8 cellular contexts compared by ENCODE assay signal in the genomic region with DNA sequence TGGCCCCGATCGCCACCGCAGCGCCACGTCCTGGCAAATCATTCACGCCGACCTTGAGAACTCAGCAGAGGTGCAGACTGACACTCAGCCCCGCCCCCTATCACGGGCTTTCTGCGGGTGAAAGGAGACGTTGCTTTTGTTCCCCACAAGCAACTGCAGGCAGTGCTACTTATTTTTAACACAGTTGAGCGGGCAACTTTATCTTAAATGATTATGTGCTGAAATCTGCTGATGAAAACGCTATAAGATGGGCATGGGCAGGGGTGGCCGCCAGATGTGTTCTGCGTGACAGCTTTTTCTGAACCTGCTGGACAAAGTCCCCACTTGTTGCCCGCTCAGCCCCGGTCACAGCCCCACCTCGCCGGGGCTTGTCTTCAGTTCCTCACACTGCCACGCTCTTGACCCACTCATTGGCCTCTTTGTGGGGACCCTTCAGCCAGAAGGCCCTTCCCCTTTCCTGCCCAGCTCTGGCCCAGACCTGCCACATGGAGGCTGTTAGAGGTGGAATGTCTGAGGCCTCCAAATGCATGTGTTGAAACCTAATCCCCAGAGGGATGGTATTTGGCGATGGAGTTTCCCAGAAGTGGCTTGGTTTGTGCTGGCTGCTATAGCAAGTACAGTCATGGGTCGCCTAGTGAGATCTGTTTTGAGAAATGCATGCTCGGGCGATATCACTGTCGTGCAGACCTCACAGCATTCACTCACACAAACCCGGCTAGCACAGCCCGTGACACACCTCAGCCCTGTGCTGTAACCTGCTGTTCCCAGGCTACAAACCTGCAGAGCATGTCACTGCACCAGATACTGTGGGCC. TPM values are rescaled to one million over a fixed set of nuclear protein-coding genes. Genes with fewer than 3 reads are reported as not detected.
DNase-seq lines count a peak whose midpoint lies in the region; ATAC-seq and TF ChIP-seq lines count a peak whose summit lies in the region.

No MANE protein-coding gene starts in this region.

- DNase-seq in GM23338 (ENCODE audit: low spot score): peak; percentile 67
- DNase-seq in WTC11 (ENCODE audit: low spot score): peak; percentile 58
- peak; percentile 79 for DNase-seq in Right ventricle myocardium superior
- no peak for DNase-seq in sciatic nerve (ENCODE audit: low spot score)
- no peak for DNase-seq in NCI-H1694 (lab: John Stamatoyannopoulos, UW)
- DNase-seq in AG08396 (ENCODE audit: low spot score): no peak
- no peak for DNase-seq in NCI-H1092 (lab: John Stamatoyannopoulos, UW)
- no peak for DNase-seq in 8988T

- peak; percentile 68 for ATAC-seq in GM23338
- ATAC-seq in WTC11: peak; percentile 70
- peak; percentile 88 for ATAC-seq in Right ventricle myocardium superior (ENCODE audit: poor library complexity)
- peak; percentile 82 for ATAC-seq in sciatic nerve

- H3K4me1 ChIP-seq in GM23338 (ENCODE audit: insufficient read depth): peaks cover 4% of the 10 kb centered on the region

- H3K4me2 ChIP-seq in GM23338: peak overlapping the region; percentile 38; the same call in 1 of the 2 replicates

- TF ChIP-seq CTCF in GM23338 (conservative IDR thresholded peaks at IDR 0.05; ENCODE audit: low read depth in 2 of 2) (0 out of 4 replicates have a peak, but pooled peaks of 1 of the 2 experiments have one; percentile 10), WTC11 (IDR thresholded peaks at IDR 0.05) (no peak)

- no peak overlapping the region; the same call in 2 of the 3 replicates for H3K4me3 Mint-ChIP-seq in GM23338
- no peak overlapping the region for H3K4me3 Mint-ChIP-seq in WTC11

- peak overlapping the region; percentile 12 for H2AFZ ChIP-seq in GM23338

- H3K27ac Mint-ChIP-seq in GM23338 (no peak overlapping the region), WTC11 (peak overlapping the region; percentile 57)

- H3K27ac ChIP-seq in GM23338 (ENCODE audit: low read depth): 0 out of 2 replicates have a peak overlapping the region, but pooled peaks have one; percentile 34

- H3K4me1 Mint-ChIP-seq in GM23338: peaks cover 12% of the 10 kb centered on the region
- H3K4me1 Mint-ChIP-seq in WTC11: peaks cover 11% of the 10 kb centered on the region

- H3K79me2 ChIP-seq in GM23338 (replicated peaks; ENCODE audit: insufficient read depth): no peaks in the 10 kb centered on the region

- no peaks in the 10 kb centered on the region for H3K36me3 ChIP-seq in GM23338 (ENCODE audit: insufficient read depth)

- peaks cover 2% of the 10 kb centered on the region; the same call in 1 of the 2 replicates for H3F3A ChIP-seq in GM23338 (replicated peaks; ENCODE audit: low read depth)

- H3K27me3 Mint-ChIP-seq in GM23338 (ENCODE audit: insufficient read depth, low read depth, poor library complexity): peaks cover 3% of the 10 kb centered on the region
- no peaks in the 10 kb centered on the region for H3K27me3 Mint-ChIP-seq in WTC11 (ENCODE audit: low read depth)

- no peak overlapping the region for H3K4me3 ChIP-seq in GM23338

- no peaks in the 10 kb centered on the region for H4K20me1 ChIP-seq in GM23338 (replicated peaks; ENCODE audit: insufficient read depth)

- H3K36me3 Mint-ChIP-seq in GM23338 (ENCODE audit: low read depth) (no peaks in the 10 kb centered on the region), WTC11 (no peaks in the 10 kb centered on the region)

- CTCF ChIA-PET in WTC11 (lab: Charles Lee): interaction anchor here (0.6 to 3.2 kb wide), 3 partner anchors 10 to 217 kb away, joined by 3 to 20 read pairs (median 3); no protein-coding TSS in a partner anchor

- H3K9me3 Mint-ChIP-seq in GM23338 (no peaks in the 10 kb centered on the region), WTC11 (no peaks in the 10 kb centered on the region)

- no peaks in the 10 kb centered on the region for H3K9me2 ChIP-seq in GM23338 (ENCODE audit: insufficient read depth)

- H3K27me3 ChIP-seq in GM23338 (ENCODE audit: insufficient read depth): no peaks in the 10 kb centered on the region

- POLR2A ChIA-PET in WTC11 (lab: Charles Lee): no interaction called here

- intact Hi-C loops in Right ventricle myocardium superior (cut with DNase I) (no loop called here), sciatic nerve (cut with DNase I) (no loop called here)

TF ChIP-seq in GM23338, 12 proteins besides CTCF, POLR2A, EP300 and RAD21 (continues in another document):
- TF ChIP-seq NANOG (IDR thresholded peaks at IDR 0.05; ENCODE audit: borderline replicate concordance) (no peak), ZNF331 (CRISPR knock-in tag; IDR thresholded peaks at IDR 0.05; ENCODE audit: low read depth) (no peak), STAT1 (IDR thresholded peaks at IDR 0.05; ENCODE audit: unreplicated experiment) (no peak), ZNF114 (CRISPR knock-in tag; IDR thresholded peaks at IDR 0.05) (no peak)

TF ChIP-seq in WTC11, 78 proteins besides CTCF, POLR2A, EP300 and RAD21:
- TF ChIP-seq, protein P1, sequence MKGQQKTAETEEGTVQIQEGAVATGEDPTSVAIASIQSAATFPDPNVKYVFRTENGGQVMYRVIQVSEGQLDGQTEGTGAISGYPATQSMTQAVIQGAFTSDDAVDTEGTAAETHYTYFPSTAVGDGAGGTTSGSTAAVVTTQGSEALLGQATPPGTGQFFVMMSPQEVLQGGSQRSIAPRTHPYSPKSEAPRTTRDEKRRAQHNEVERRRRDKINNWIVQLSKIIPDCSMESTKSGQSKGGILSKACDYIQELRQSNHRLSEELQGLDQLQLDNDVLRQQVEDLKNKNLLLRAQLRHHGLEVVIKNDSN (CRISPR knock-in tag; IDR thresholded peaks at IDR 0.05): no peak
- TF ChIP-seq ZNF423 (CRISPR knock-in tag; IDR thresholded peaks at IDR 0.05): no peak
TF ChIP-seq in WTC11: peak in this region for 0.

RNA-seq across cellular contexts. Expression of a gene that starts 15.7 kb away (rescaled TPM):
- total RNA-seq in GM23338 (2014; rRNA removed; shearing (Covaris generic)): 56.7 and 66.3 TPM in 2 replicates
- 48.6 and 53.2 TPM in 2 replicates for polyA plus RNA-seq in GM23338 (2016; fragmentation: Nextera tagmentation; extraction: Ambion mirVana)
- total RNA-seq in WTC11 (2021): 116 to 123 TPM (median 120 TPM) in 3 replicates
- 93.8 TPM for total RNA-seq in Right ventricle myocardium superior
- total RNA-seq in sciatic nerve: 111 TPM

RNA-seq across cellular contexts. Expression of a gene that starts 43.9 kb away (rescaled TPM):
- total RNA-seq in GM23338 (2014; rRNA removed; shearing (Covaris generic)): 91.7 and 95.7 TPM in 2 replicates
- 54.0 and 54.8 TPM in 2 replicates for polyA plus RNA-seq in GM23338 (2016; fragmentation: Nextera tagmentation; extraction: Ambion mirVana)
- total RNA-seq in WTC11 (2021) (62.2 to 74.9 TPM (median 64.0 TPM) in 3 replicates), Right ventricle myocardium superior (8.4 TPM), sciatic nerve (18.1 TPM)

RNA-seq across cellular contexts. Expression of a gene that starts 44.0 kb away (rescaled TPM):
- 2.0 and 2.3 TPM in 2 replicates for total RNA-seq in GM23338 (2014; rRNA removed; shearing (Covaris generic))
- 0.78 and 0.82 TPM in 2 replicates for polyA plus RNA-seq in GM23338 (2016; fragmentation: Nextera tagmentation; extraction: Ambion mirVana)
- total RNA-seq in WTC11 (2021) (1.1 to 1.3 TPM (median 1.2 TPM) in 3 replicates), Right ventricle myocardium superior (not detected), sciatic nerve (1.8 TPM)

Comparison
In these comparisons a context has a peak if more than half of its experiments do, and no peak if none do; other contexts are left out.
1. DNase-seq: peak in GM23338 (single experiment), WTC11 (single experiment) and Right ventricle myocardium superior (single experiment); none in sciatic nerve (single experiment), NCI-H1694 (single experiment), AG08396 (single experiment), NCI-H1092 (single experiment) and 8988T (single experiment).
2. Peak in every context shown above with its lines, with median percentiles within 50 percentile points of each other: ATAC-seq.